ENCODE assay signal across 18 cellular contexts in the genomic region with DNA sequence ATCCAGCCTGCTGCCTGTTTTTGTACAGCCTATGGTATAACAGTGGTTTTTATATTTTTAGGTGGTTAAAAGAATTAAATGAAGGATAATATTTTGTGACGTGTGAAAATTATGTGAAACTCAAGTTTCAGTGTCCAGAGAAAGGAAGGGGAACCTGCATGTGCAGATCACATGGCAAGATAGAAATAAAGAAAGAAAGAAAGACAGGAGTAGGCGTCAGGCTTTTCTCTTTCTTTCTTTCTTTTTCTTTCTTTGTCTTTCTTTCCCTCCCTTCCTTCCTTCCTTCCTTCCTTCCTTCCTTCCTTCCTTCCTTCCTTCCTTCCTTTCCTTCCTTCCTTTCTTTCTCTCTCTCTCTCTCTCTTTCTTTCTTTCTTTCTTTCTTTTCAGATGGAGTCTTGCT.
"Had no signal": no experiment of that assay in that cellular context is flagged by ENCODE, and none has a peak within 500 bp of the region (broad histone marks: within the 10 kb centered on the region; RNA-seq: fewer than 3 reads in every experiment).

No MANE protein-coding gene starts in this region.

- H3K36me3 Mint-ChIP-seq: activated naive CD8-positive, alpha-beta T cell treated with anti-CD3 and anti-CD28 coated beads, Interleukin-2, amount 10 ng/mL, durations not matched to agents 7 days and 5 days; brain; stimulated activated memory B cell treated with anti-CD40 and anti-IgM and Interleukin-4, amounts not matched to agents 10 μg/mL and 1 μg/mL and 100 μg/mL, for 72 hours had no signal

- H3K4me3 Mint-ChIP-seq: activated CD4-positive, alpha-beta T cell treated with anti-CD3 and anti-CD28 coated beads, Interleukin-2, amount 10 ng/mL, durations not matched to agents 7 days and 5 days; activated CD8-positive, alpha-beta memory T cell treated with anti-CD3 and anti-CD28 coated beads, Interleukin-2, amount 10 ng/mL, durations not matched to agents 7 days and 5 days; activated naive CD8-positive, alpha-beta T cell treated with anti-CD3 and anti-CD28 coated beads, Interleukin-2, amount 10 ng/mL, durations not matched to agents 7 days and 5 days; brain; nephron; stimulated activated memory B cell treated with anti-CD40 and anti-IgM and Interleukin-4, amounts not matched to agents 10 μg/mL and 1 μg/mL and 100 μg/mL, for 72 hours had no signal

- H3K4me1 Mint-ChIP-seq: brain, nephron had no signal

- ATAC-seq: activated CD8-positive, alpha-beta memory T cell treated with anti-CD3 and anti-CD28 coated beads, Interleukin-2, amount 10 ng/mL, durations not matched to agents 7 days and 5 days; foreskin keratinocyte; lower lobe of right lung; stimulated activated memory B cell treated with anti-CD40 and anti-IgM and Interleukin-4, amounts not matched to agents 10 μg/mL and 1 μg/mL and 100 μg/mL, for 72 hours had no signal

- H3K9me3 Mint-ChIP-seq: activated CD4-positive, alpha-beta T cell treated with anti-CD3 and anti-CD28 coated beads, Interleukin-2, amount 10 ng/mL, durations not matched to agents 7 days and 5 days; activated naive CD8-positive, alpha-beta T cell treated with anti-CD3 and anti-CD28 coated beads, Interleukin-2, amount 10 ng/mL, durations not matched to agents 7 days and 5 days had no signal

- DNase-seq: activated CD4-positive, alpha-beta T cell treated with anti-CD3 and anti-CD28 coated beads, Interleukin-2, amount 10 ng/mL, durations not matched to agents 7 days and 5 days; activated CD4-positive, CD25-positive, alpha-beta regulatory T cell; activated CD8-positive, alpha-beta memory T cell treated with anti-CD3 and anti-CD28 coated beads, Interleukin-2, amount 10 ng/mL, durations not matched to agents 7 days and 5 days; activated naive CD8-positive, alpha-beta T cell treated with anti-CD3 and anti-CD28 coated beads, Interleukin-2, amount 10 ng/mL, durations not matched to agents 7 days and 5 days; caudate nucleus; foreskin keratinocyte; glutamatergic neuron; hippocampal formation; islet precursor cell; lower lobe of right lung; SHP77; sigmoid colon; SK-N-SH; stimulated activated CD4-positive, alpha-beta T cell treated with anti-CD3 and anti-CD28 coated beads, Interleukin-4, amount 100 ng/mL, for 24 hours; T1000 had no signal

- H3K27ac Mint-ChIP-seq: activated CD4-positive, alpha-beta T cell treated with anti-CD3 and anti-CD28 coated beads, Interleukin-2, amount 10 ng/mL, durations not matched to agents 7 days and 5 days; activated naive CD8-positive, alpha-beta T cell treated with anti-CD3 and anti-CD28 coated beads, Interleukin-2, amount 10 ng/mL, durations not matched to agents 7 days and 5 days; brain; nephron; stimulated activated memory B cell treated with anti-CD40 and anti-IgM and Interleukin-4, amounts not matched to agents 10 μg/mL and 1 μg/mL and 100 μg/mL, for 72 hours had no signal

- H3K27me3 Mint-ChIP-seq: activated CD4-positive, alpha-beta T cell treated with anti-CD3 and anti-CD28 coated beads, Interleukin-2, amount 10 ng/mL, durations not matched to agents 7 days and 5 days; activated CD8-positive, alpha-beta memory T cell treated with anti-CD3 and anti-CD28 coated beads, Interleukin-2, amount 10 ng/mL, durations not matched to agents 7 days and 5 days; activated naive CD8-positive, alpha-beta T cell treated with anti-CD3 and anti-CD28 coated beads, Interleukin-2, amount 10 ng/mL, durations not matched to agents 7 days and 5 days; stimulated activated memory B cell treated with anti-CD40 and anti-IgM and Interleukin-4, amounts not matched to agents 10 μg/mL and 1 μg/mL and 100 μg/mL, for 72 hours had no signal
